ENCODE assay signal across 25 cellular contexts in genomic region chr19:5296021-5296420, GRCh38.
"Had no signal": no experiment of that assay in that cellular context is flagged by ENCODE, and none has a peak within 500 bp of the region (broad histone marks: within the 10 kb centered on the region; RNA-seq: fewer than 3 reads in every experiment).

No MANE protein-coding gene starts in this region.

- H3K4me3 Mint-ChIP-seq: stimulated activated memory B cell treated with anti-CD40 and anti-IgM and Interleukin-4, amounts not matched to agents 10 μg/mL and 1 μg/mL and 100 μg/mL, for 72 hours had no signal

- ATAC-seq: foreskin keratinocyte; gastroesophageal sphincter; heart right ventricle; left cardiac atrium; left lung; naive thymus-derived CD4-positive, alpha-beta T cell; stimulated activated memory B cell treated with anti-CD40 and anti-IgM and Interleukin-4, amounts not matched to agents 10 μg/mL and 1 μg/mL and 100 μg/mL, for 72 hours; stimulated activated naive CD8-positive, alpha-beta T cell treated with anti-CD3 and anti-CD28 coated beads, Interleukin-15, Interleukin-2, amounts not matched to agents 100 U/mL and 50 U/mL, for 24 hours had no signal

- FAIRE-seq: colon, islet of Langerhans had no signal

- DNase-seq: dorsolateral prefrontal cortex; effector CD4-positive, alpha-beta T cell; foreskin keratinocyte; heart right ventricle; hippocampal formation; left cardiac atrium; left lung; mesendoderm; midbrain; naive thymus-derived CD4-positive, alpha-beta T cell; sigmoid colon; stimulated activated CD4-positive, alpha-beta T cell treated with anti-CD3 and anti-CD28 coated beads, Interleukin-2, amount 100 ng/mL, for 24 hours; stimulated activated CD4-positive, alpha-beta T cell treated with anti-CD3 and anti-CD28 coated beads, Interleukin-4, amount 100 ng/mL, for 24 hours; stimulated activated naive CD8-positive, alpha-beta T cell treated with anti-CD3 and anti-CD28 coated beads, Interleukin-15, Interleukin-2, amounts not matched to agents 100 U/mL and 50 U/mL, for 24 hours had no signal

- H3K27ac Mint-ChIP-seq: stimulated activated memory B cell treated with anti-CD40 and anti-IgM and Interleukin-4, amounts not matched to agents 10 μg/mL and 1 μg/mL and 100 μg/mL, for 72 hours had no signal

- H3K27me3 ChIP-seq: dorsolateral prefrontal cortex, gastroesophageal sphincter, right atrium auricular region, sigmoid colon, tibial nerve, vagina had no signal

- H3K4me3 ChIP-seq: dorsolateral prefrontal cortex, esophagus muscularis mucosa, gastroesophageal sphincter, heart right ventricle, left lung, prostate gland, right atrium auricular region, sigmoid colon, thoracic aorta, tibial nerve, vagina had no signal

- H3K36me3 ChIP-seq: esophagus muscularis mucosa, gastroesophageal sphincter, heart right ventricle, left lung, prostate gland, right atrium auricular region, sigmoid colon, thoracic aorta, tibial nerve, vagina had no signal

- H3K9me3 ChIP-seq: esophagus muscularis mucosa, gastroesophageal sphincter, left lung, prostate gland, right atrium auricular region, sigmoid colon, thoracic aorta, tibial nerve, vagina had no signal

- H3K27ac ChIP-seq: dorsolateral prefrontal cortex, epithelial cell of prostate, esophagus muscularis mucosa, foreskin keratinocyte, gastroesophageal sphincter, heart right ventricle, left lung, prostate gland, right atrium auricular region, sigmoid colon, thoracic aorta, tibial nerve, vagina had no signal
